ENCODE assay signal across 1 cellular context in the genomic region with DNA sequence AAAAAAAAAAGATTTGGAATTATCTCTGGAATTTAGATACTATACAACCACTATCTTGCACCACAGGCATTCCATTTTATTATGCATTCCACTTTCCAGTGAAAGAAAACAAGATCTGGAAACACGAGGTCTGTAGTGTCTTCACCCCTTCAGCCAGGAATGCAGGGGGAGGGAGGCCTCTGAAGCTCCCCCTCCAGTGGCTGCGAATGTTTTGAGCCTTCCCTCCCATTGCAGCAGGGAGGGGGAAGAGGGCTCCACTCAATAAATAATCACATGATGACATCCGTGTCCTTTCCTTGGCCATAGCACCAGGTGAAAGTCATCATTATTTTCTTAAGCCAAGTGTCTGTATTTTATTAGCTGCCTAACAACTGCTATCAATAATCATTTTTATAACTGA.
TF ChIP-seq lines count a peak whose summit lies in the region.

No MANE protein-coding gene starts in this region.

TF ChIP-seq in GM23338, 12 proteins besides CTCF, POLR2A, EP300 and RAD21 (continued from another document):
- TF ChIP-seq, protein P1, sequence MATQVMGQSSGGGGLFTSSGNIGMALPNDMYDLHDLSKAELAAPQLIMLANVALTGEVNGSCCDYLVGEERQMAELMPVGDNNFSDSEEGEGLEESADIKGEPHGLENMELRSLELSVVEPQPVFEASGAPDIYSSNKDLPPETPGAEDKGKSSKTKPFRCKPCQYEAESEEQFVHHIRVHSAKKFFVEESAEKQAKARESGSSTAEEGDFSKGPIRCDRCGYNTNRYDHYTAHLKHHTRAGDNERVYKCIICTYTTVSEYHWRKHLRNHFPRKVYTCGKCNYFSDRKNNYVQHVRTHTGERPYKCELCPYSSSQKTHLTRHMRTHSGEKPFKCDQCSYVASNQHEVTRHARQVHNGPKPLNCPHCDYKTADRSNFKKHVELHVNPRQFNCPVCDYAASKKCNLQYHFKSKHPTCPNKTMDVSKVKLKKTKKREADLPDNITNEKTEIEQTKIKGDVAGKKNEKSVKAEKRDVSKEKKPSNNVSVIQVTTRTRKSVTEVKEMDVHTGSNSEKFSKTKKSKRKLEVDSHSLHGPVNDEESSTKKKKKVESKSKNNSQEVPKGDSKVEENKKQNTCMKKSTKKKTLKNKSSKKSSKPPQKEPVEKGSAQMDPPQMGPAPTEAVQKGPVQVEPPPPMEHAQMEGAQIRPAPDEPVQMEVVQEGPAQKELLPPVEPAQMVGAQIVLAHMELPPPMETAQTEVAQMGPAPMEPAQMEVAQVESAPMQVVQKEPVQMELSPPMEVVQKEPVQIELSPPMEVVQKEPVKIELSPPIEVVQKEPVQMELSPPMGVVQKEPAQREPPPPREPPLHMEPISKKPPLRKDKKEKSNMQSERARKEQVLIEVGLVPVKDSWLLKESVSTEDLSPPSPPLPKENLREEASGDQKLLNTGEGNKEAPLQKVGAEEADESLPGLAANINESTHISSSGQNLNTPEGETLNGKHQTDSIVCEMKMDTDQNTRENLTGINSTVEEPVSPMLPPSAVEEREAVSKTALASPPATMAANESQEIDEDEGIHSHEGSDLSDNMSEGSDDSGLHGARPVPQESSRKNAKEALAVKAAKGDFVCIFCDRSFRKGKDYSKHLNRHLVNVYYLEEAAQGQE (IDR thresholded peaks at IDR 0.05; ENCODE audit: unreplicated experiment), result no peak
- no peak for TF ChIP-seq ZNF114 (CRISPR knock-in tag; IDR thresholded peaks at IDR 0.05)
